ENCODE assay signal across 1 cellular context in the genomic region with DNA sequence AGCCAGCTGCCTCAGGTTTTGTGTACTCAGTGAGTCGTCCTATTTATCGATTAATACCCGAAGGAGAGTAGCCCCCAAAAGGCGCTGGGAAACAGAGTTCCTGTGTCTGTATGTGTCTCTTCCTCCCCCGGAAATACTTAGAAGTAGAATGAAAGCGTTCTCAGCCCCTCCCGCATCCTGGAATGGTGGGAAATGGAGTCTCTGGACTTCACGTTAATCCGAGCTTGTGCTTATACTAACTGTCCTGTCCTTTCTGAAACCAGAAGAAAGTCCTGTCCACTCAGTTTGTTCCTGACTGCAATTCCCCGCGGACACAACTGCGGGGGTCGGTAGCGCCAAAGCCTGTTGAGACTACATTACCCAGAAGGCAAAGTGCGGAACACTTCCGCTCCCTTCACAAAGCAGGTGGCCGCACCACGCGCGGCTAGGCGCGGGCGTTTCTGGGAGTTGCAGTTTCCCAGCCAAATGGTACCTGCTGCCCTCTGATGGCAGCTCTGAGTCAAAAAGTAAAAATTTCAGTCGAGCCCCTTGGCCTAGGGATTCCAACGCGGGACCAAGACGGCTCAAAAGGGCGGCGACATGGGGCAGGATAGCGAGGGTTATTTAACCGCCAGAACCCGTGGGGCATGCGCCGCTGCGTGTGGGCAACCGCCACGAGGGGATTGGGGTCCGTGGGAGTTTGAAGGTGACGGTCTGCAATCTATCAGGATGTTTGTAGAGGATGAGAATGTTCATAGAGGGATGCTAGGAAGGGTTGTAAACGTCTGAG.
TF ChIP-seq lines count a peak whose summit lies in the region.

No MANE protein-coding gene starts in this region.

TF ChIP-seq in K562, 482 proteins besides CTCF, POLR2A, EP300 and RAD21 (continued from another document and continues in another):
- TF ChIP-seq, protein P1, sequence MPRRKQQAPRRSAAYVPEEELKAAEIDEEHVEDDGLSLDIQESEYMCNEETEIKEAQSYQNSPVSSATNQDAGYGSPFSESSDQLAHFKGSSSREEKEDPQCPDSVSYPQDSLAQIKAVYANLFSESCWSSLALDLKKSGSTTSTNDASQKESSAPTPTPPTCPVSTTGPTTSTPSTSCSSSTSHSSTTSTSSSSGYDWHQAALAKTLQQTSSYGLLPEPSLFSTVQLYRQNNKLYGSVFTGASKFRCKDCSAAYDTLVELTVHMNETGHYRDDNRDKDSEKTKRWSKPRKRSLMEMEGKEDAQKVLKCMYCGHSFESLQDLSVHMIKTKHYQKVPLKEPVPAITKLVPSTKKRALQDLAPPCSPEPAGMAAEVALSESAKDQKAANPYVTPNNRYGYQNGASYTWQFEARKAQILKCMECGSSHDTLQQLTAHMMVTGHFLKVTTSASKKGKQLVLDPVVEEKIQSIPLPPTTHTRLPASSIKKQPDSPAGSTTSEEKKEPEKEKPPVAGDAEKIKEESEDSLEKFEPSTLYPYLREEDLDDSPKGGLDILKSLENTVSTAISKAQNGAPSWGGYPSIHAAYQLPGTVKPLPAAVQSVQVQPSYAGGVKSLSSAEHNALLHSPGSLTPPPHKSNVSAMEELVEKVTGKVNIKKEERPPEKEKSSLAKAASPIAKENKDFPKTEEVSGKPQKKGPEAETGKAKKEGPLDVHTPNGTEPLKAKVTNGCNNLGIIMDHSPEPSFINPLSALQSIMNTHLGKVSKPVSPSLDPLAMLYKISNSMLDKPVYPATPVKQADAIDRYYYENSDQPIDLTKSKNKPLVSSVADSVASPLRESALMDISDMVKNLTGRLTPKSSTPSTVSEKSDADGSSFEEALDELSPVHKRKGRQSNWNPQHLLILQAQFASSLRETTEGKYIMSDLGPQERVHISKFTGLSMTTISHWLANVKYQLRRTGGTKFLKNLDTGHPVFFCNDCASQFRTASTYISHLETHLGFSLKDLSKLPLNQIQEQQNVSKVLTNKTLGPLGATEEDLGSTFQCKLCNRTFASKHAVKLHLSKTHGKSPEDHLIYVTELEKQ (CRISPR knock-in tag; IDR thresholded peaks at IDR 0.05) = no peak
- TF ChIP-seq, protein P2, sequence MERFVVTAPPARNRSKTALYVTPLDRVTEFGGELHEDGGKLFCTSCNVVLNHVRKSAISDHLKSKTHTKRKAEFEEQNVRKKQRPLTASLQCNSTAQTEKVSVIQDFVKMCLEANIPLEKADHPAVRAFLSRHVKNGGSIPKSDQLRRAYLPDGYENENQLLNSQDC (CRISPR knock-in tag; IDR thresholded peaks at IDR 0.05) = no peak
- TF ChIP-seq NCOA1 (IDR thresholded peaks at IDR 0.05; ENCODE audit: low read depth) (no peak), PHF20 (IDR thresholded peaks at IDR 0.05; ENCODE audit: partially characterized antibody) (no peak), CXXC5 (CRISPR knock-in tag; IDR thresholded peaks at IDR 0.05) (peak; percentile 95), XRCC5 (IDR thresholded peaks at IDR 0.05; ENCODE audit: low read depth, low read length) (no peak), ZKSCAN3 (CRISPR knock-in tag; IDR thresholded peaks at IDR 0.05) (no peak), TEAD1 (CRISPR knock-in tag; IDR thresholded peaks at IDR 0.05) (peak; percentile 65 to 85; a peak in 3 of 4 replicates), GABPB1 (CRISPR knock-in tag; IDR thresholded peaks at IDR 0.05) (peak; percentile 92), POLR2AphosphoS5 (IDR thresholded peaks at IDR 0.05; ENCODE audit: control insufficient read depth, insufficient read depth, low read depth, low read length) (no peak), LEF1 (IDR thresholded peaks at IDR 0.05) (no peak), FOSL1 (tag; conservative IDR thresholded peaks at IDR 0.05) (0 out of 2 replicates have a peak, but pooled peaks have one; percentile 30), STAT5B (CRISPR knock-in tag; IDR thresholded peaks at IDR 0.05) (no peak), ELF1 (tag; IDR thresholded peaks at IDR 0.05) (peak; percentile 99), TCF7 (IDR thresholded peaks at IDR 0.05; ENCODE audit: borderline replicate concordance) (no peak; the same call in 1 of the 2 replicates), ASH1L (IDR thresholded peaks at IDR 0.05; ENCODE audit: borderline replicate concordance, low read depth, partially characterized antibody) (peak; percentile 87), GABPB2 (CRISPR knock-in tag; conservative IDR thresholded peaks at IDR 0.05) (no peak), KDM4B (IDR thresholded peaks at IDR 0.05; ENCODE audit: borderline replicate concordance in 2 of 2, low read depth in 1 of 2) (peak in 1 of 2 experiments; percentile 88; a peak in 1 of 4 replicates), ZNF232 (CRISPR knock-in tag; IDR thresholded peaks at IDR 0.05) (no peak), RFX7 (CRISPR knock-in tag; IDR thresholded peaks at IDR 0.05) (no peak), IFI16 (CRISPR knock-in tag; IDR thresholded peaks at IDR 0.05) (no peak)
- TF ChIP-seq, protein P3, sequence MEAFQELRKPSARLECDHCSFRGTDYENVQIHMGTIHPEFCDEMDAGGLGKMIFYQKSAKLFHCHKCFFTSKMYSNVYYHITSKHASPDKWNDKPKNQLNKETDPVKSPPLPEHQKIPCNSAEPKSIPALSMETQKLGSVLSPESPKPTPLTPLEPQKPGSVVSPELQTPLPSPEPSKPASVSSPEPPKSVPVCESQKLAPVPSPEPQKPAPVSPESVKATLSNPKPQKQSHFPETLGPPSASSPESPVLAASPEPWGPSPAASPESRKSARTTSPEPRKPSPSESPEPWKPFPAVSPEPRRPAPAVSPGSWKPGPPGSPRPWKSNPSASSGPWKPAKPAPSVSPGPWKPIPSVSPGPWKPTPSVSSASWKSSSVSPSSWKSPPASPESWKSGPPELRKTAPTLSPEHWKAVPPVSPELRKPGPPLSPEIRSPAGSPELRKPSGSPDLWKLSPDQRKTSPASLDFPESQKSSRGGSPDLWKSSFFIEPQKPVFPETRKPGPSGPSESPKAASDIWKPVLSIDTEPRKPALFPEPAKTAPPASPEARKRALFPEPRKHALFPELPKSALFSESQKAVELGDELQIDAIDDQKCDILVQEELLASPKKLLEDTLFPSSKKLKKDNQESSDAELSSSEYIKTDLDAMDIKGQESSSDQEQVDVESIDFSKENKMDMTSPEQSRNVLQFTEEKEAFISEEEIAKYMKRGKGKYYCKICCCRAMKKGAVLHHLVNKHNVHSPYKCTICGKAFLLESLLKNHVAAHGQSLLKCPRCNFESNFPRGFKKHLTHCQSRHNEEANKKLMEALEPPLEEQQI (IDR thresholded peaks at IDR 0.05) = no peak
- TF ChIP-seq, protein P4, sequence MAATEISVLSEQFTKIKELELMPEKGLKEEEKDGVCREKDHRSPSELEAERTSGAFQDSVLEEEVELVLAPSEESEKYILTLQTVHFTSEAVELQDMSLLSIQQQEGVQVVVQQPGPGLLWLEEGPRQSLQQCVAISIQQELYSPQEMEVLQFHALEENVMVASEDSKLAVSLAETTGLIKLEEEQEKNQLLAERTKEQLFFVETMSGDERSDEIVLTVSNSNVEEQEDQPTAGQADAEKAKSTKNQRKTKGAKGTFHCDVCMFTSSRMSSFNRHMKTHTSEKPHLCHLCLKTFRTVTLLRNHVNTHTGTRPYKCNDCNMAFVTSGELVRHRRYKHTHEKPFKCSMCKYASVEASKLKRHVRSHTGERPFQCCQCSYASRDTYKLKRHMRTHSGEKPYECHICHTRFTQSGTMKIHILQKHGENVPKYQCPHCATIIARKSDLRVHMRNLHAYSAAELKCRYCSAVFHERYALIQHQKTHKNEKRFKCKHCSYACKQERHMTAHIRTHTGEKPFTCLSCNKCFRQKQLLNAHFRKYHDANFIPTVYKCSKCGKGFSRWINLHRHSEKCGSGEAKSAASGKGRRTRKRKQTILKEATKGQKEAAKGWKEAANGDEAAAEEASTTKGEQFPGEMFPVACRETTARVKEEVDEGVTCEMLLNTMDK (IDR thresholded peaks at IDR 0.05; ENCODE audit: borderline replicate concordance, insufficient read depth, low read depth, low read length, poor library complexity, severe bottlenecking) = peak; percentile 93
- TF ChIP-seq, protein P5, sequence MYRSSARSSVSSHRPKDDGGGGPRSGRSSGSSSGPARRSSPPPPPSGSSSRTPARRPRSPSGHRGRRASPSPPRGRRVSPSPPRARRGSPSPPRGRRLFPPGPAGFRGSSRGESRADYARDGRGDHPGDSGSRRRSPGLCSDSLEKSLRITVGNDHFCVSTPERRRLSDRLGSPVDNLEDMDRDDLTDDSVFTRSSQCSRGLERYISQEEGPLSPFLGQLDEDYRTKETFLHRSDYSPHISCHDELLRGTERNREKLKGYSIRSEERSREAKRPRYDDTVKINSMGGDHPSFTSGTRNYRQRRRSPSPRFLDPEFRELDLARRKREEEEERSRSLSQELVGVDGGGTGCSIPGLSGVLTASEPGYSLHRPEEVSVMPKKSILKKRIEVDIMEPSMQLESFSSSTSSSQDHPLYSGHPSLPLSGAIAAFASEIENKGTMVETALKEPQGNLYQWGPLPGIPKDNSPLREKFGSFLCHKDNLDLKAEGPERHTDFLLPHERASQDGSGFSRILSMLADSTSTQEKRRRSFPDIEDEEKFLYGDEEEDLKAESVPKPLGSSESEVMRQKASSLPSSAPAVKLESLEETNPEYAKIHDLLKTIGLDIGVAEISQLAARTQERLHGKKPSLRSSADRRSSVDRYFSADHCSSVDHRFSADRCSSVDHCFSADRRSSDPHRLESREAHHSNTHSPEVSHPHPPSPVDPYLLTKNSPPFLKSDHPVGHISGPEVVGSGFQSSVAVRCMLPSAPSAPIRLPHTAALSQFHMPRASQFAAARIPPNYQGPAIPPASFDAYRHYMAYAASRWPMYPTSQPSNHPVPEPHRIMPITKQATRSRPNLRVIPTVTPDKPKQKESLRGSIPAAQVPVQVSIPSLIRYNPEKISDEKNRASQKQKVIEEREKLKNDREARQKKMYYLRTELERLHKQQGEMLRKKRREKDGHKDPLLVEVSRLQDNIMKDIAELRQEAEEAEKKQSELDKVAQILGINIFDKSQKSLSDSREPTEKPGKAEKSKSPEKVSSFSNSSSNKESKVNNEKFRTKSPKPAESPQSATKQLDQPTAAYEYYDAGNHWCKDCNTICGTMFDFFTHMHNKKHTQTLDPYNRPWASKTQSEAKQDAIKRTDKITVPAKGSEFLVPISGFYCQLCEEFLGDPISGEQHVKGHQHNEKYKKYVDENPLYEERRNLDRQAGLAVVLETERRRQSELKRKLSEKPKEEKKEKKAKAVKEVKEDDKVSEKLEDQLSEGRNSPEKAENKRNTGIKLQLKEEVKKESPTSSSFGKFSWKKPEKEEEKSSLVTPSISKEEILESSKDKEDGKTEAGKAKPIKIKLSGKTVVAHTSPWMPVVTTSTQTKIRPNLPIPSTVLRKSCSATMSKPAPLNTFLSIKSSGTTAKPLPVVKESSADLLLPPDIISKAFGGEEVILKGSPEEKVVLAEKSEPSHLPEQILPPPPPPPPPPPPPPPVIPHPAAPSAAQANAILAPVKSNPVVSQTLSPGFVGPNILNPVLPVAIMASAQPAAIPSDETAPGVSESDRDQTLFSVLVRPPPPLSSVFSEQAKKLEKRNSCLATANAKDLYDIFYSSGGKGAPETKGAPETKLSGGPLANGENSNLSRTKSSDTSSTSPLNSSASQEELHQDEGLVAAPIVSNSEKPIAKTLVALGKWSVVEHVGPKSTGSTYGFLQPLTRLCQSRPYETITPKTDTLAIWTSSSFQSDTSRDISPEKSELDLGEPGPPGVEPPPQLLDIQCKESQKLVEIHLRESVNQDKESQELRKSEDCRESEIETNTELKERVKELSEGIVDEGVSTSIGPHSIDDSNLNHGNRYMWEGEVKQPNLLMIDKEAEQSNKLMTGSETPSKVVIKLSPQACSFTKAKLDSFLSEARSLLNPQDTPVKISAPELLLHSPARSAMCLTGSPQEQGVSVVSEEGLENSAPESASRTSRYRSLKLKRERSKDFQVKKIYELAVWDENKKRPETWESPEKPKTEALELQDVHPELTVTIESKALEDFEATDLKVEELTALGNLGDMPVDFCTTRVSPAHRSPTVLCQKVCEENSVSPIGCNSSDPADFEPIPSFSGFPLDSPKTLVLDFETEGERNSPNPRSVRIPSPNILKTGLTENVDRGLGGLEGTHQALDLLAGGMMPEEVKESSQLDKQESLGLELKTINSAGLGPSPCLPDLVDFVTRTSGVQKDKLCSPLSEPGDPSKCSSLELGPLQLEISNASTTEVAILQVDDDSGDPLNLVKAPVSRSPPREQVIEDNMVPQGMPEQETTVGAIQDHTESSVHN (IDR thresholded peaks at IDR 0.05; ENCODE audit: borderline replicate concordance in 1 of 2, low read depth in 1 of 2) = no peak
- TF ChIP-seq, protein P6, sequence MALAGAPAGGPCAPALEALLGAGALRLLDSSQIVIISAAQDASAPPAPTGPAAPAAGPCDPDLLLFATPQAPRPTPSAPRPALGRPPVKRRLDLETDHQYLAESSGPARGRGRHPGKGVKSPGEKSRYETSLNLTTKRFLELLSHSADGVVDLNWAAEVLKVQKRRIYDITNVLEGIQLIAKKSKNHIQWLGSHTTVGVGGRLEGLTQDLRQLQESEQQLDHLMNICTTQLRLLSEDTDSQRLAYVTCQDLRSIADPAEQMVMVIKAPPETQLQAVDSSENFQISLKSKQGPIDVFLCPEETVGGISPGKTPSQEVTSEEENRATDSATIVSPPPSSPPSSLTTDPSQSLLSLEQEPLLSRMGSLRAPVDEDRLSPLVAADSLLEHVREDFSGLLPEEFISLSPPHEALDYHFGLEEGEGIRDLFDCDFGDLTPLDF (CRISPR knock-in tag; IDR thresholded peaks at IDR 0.05) = no peak
- TF ChIP-seq, protein P7, sequence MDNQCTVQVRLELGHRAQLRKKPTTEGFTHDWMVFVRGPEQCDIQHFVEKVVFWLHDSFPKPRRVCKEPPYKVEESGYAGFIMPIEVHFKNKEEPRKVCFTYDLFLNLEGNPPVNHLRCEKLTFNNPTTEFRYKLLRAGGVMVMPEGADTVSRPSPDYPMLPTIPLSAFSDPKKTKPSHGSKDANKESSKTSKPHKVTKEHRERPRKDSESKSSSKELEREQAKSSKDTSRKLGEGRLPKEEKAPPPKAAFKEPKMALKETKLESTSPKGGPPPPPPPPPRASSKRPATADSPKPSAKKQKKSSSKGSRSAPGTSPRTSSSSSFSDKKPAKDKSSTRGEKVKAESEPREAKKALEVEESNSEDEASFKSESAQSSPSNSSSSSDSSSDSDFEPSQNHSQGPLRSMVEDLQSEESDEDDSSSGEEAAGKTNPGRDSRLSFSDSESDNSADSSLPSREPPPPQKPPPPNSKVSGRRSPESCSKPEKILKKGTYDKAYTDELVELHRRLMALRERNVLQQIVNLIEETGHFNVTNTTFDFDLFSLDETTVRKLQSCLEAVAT (IDR thresholded peaks at IDR 0.05) = no peak
- TF ChIP-seq, protein P8, sequence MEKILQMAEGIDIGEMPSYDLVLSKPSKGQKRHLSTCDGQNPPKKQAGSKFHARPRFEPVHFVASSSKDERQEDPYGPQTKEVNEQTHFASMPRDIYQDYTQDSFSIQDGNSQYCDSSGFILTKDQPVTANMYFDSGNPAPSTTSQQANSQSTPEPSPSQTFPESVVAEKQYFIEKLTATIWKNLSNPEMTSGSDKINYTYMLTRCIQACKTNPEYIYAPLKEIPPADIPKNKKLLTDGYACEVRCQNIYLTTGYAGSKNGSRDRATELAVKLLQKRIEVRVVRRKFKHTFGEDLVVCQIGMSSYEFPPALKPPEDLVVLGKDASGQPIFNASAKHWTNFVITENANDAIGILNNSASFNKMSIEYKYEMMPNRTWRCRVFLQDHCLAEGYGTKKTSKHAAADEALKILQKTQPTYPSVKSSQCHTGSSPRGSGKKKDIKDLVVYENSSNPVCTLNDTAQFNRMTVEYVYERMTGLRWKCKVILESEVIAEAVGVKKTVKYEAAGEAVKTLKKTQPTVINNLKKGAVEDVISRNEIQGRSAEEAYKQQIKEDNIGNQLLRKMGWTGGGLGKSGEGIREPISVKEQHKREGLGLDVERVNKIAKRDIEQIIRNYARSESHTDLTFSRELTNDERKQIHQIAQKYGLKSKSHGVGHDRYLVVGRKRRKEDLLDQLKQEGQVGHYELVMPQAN (IDR thresholded peaks at IDR 0.05; ENCODE audit: borderline replicate concordance) = no peak; the same call in 1 of the 2 replicates
